8 cellular contexts compared by ENCODE assay signal in the genomic region with DNA sequence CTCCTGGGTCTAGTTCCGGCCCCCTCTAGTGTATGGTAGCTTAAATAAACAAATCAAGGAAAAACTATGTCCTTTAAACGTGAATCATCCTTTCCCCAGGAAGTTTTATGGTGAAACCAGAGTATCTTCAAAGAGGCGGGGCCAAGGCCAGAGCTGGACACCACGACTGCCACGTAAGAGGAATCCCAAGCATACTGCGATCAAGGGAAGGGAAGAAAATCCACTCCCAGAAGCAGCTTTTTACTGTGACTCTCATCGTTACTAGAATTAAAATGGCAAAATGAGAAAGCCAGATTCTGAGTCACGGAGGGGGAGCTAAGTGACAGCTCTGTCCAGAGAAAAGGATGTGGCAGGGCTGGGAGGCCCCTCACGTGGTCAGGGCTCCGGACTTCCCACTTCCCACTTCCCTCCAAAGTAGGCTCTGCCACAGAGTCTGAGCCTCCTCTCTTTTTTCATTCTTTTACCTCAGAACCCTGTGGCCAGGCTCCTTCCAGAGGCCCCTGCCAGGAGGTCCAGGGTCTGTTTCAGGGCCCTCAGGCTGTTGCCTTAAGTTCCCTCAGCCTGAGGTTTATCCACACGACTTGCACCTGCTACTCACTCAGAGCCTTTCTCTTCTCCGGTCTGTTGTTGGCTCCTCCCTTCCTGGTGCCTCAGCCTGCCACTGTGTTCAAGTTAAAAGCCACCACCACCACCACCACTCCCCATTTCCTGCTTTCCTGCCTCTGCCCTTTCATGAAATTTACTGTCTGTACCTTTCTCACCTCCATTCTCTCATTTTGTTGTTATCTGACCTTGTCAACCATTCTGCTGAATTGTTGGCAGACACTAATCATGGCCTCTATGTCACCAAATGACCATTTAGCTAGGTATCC. TPM values are rescaled to one million over a fixed set of nuclear protein-coding genes. Genes with fewer than 3 reads are reported as not detected.
A peak's percentile ranks its signal among the peaks of the same experiment; 100 is the strongest.
DNase-seq lines count a peak whose midpoint lies in the region; ATAC-seq and TF ChIP-seq lines count a peak whose summit lies in the region.

No MANE protein-coding gene starts in this region.

- H3K9ac ChIP-seq in OCI-LY3 (ENCODE audit: low read length) = no peak overlapping the region

- H3K4me3 ChIP-seq in OCI-LY3 (ENCODE audit: low read length) = no peak overlapping the region

- H3K36me3 ChIP-seq in OCI-LY3 (replicated peaks; ENCODE audit: low read depth, low read length) = no peaks in the 10 kb centered on the region

- no peaks in the 10 kb centered on the region for H3K79me2 ChIP-seq in OCI-LY3 (ENCODE audit: low read length)

- H2AFZ ChIP-seq in OCI-LY3 (ENCODE audit: low read depth, low read length) = peak overlapping the region; percentile 63; the same call in 1 of the 2 replicates

- no peaks in the 10 kb centered on the region for H4K20me1 ChIP-seq in OCI-LY3 (ENCODE audit: insufficient read depth, low read length)

- TF ChIP-seq CTCF in OCI-LY3 (IDR thresholded peaks at IDR 0.05; ENCODE audit: low read depth, low read length) (no peak), foreskin keratinocyte (conservative IDR thresholded peaks at IDR 0.05) (peak; percentile 12)

- H3K4me1 ChIP-seq in OCI-LY3 (ENCODE audit: low read length) = peaks cover 29% of the 10 kb centered on the region
- H3K4me1 ChIP-seq in foreskin keratinocyte = peaks cover 3% of the 10 kb centered on the region

- no peaks in the 10 kb centered on the region for H3K27me3 ChIP-seq in OCI-LY3 (ENCODE audit: low read depth, low read length)
- no peaks in the 10 kb centered on the region for H3K27me3 ChIP-seq in foreskin keratinocyte

- no peaks in the 10 kb centered on the region for H3K9me3 ChIP-seq in OCI-LY3 (ENCODE audit: insufficient read depth, low read length)

- peak overlapping the region; percentile 99 for H3K4me2 ChIP-seq in OCI-LY3 (ENCODE audit: low read length)

- intact Hi-C loops in posterior vena cava (cut with DNase I) = loop anchor here in 1 of 2 donors (5.0 kb wide), 1 partner anchor 442 kb away; no protein-coding TSS in a partner anchor

- ATAC-seq in HG02943 (IDR thresholded peaks at IDR 0.05; ENCODE audit: low read depth, unreplicated experiment) (peak; percentile 46), foreskin keratinocyte (no peak)

- peak; percentile 70 for DNase-seq in activated gamma-delta T cell treated with Interleukin-2 at 50 U/mL for 16 hours
- DNase-seq in activated gamma-delta T cell (lab: John Stamatoyannopoulos, UW) = no peak
- peak; percentile 30 for DNase-seq in activated T-helper 9 cell treated with anti-CD3 and anti-CD28 coated beads, Interleukin-2, amount 50 U/mL, for 16 hours (ENCODE audit: low read depth)
- no peak for DNase-seq in foreskin keratinocyte
- peak; percentile 93 for DNase-seq in posterior vena cava (ENCODE audit: low spot score)
- no peak for DNase-seq in NCI-H2196 treated with DMSO at 0.1 percent for 48 hours (lab: John Stamatoyannopoulos, UW; ENCODE audit: unreplicated experiment)

- H3K27ac ChIP-seq in OCI-LY3 (ENCODE audit: low read length) = no peak overlapping the region
- H3K27ac ChIP-seq in foreskin keratinocyte = no peak overlapping the region

RNA-seq across cellular contexts. Expression of a gene that starts 1.4 kb away (rescaled TPM):
- total RNA-seq in foreskin keratinocyte (1.8 and 4.2 TPM in 2 replicates), posterior vena cava (10 to 100 TPM; 31.0 to 52.5 TPM)
- 3.6 and 6.4 TPM in 2 replicates for polyA plus RNA-seq in foreskin keratinocyte

Comparison
In these comparisons a context has a peak if more than half of its experiments do, and no peak if none do; other contexts are left out.
1. DNase-seq: peak in activated gamma-delta T cell treated with Interleukin-2 at 50 U/mL for 16 hours (single experiment), activated T-helper 9 cell treated with anti-CD3 and anti-CD28 coated beads, Interleukin-2, amount 50 U/mL, for 16 hours (single experiment) and posterior vena cava (single experiment); none in activated gamma-delta T cell (single experiment), foreskin keratinocyte (0 of 2) and NCI-H2196 treated with DMSO at 0.1 percent for 48 hours (single experiment).